ENCODE assay signal across 10 cellular contexts in genomic region chr5:28473531-28474107, GRCh38.
DNase-seq lines count a peak whose midpoint lies in the region; ATAC-seq and TF ChIP-seq lines count a peak whose summit lies in the region.
"Had no signal": no experiment of that assay in that cellular context is flagged by ENCODE, and none has a peak within 500 bp of the region (broad histone marks: within the 10 kb centered on the region; RNA-seq: fewer than 3 reads in every experiment).

No MANE protein-coding gene starts in this region.

- no peaks in the 10 kb centered on the region for H4K20me1 ChIP-seq in OCI-LY3 (ENCODE audit: insufficient read depth, low read length)

- no peak overlapping the region for H3K4me2 ChIP-seq in OCI-LY3 (ENCODE audit: low read length)

- DNase-seq in NCI-H510A treated with DMSO at 0.1 percent for 48 hours (lab: John Stamatoyannopoulos, UW) = peak; percentile 8
- no peak for DNase-seq in NCI-H510A (lab: John Stamatoyannopoulos, UW)
- DNase-seq in epithelial cell of esophagus (ENCODE audit: low read depth) = peak; percentile 55
- no peak for DNase-seq in retinal pigment epithelial cell (ENCODE audit: low read depth)
- DNase-seq in transverse colon = no peak
- DNase-seq: NCI-H187 had no signal

- H3K9me3 ChIP-seq in OCI-LY3 (ENCODE audit: insufficient read depth, low read length) (no peaks in the 10 kb centered on the region), transverse colon (no peaks in the 10 kb centered on the region)

- H2AFZ ChIP-seq in OCI-LY3 (ENCODE audit: low read depth, low read length) = no peak overlapping the region

- no peak for TF ChIP-seq POLR2A in transverse colon (IDR thresholded peaks at IDR 0.05)

- intact Hi-C loops in transverse colon (cut with DNase I; ENCODE audit: low total_unique reads) = no loop called here

- no peak overlapping the region for H3K4me3 ChIP-seq in OCI-LY3 (ENCODE audit: low read length)
- H3K4me3 ChIP-seq in epithelial cell of esophagus (ENCODE audit: low read length) = no peak overlapping the region
- H3K4me3 ChIP-seq in retinal pigment epithelial cell (ENCODE audit: low read length) = no peak overlapping the region
- no peak overlapping the region for H3K4me3 ChIP-seq in transverse colon

- H3K9ac ChIP-seq in OCI-LY3 (ENCODE audit: low read length) = no peak overlapping the region

- TF ChIP-seq CTCF in OCI-LY3 (IDR thresholded peaks at IDR 0.05; ENCODE audit: low read depth, low read length) (peak; percentile 66), epithelial cell of esophagus (IDR thresholded peaks at IDR 0.05; ENCODE audit: insufficient read depth, low read depth, low read length, missing control alignments) (peak; percentile 50), retinal pigment epithelial cell (conservative IDR thresholded peaks at IDR 0.05; ENCODE audit: low read depth, low read length) (peak; percentile 58), transverse colon (IDR thresholded peaks at IDR 0.05) (no peak)

- peaks cover 3% of the 10 kb centered on the region for H3K4me1 ChIP-seq in OCI-LY3 (ENCODE audit: low read length)
- H3K4me1 ChIP-seq in transverse colon = no peaks in the 10 kb centered on the region

- no peaks in the 10 kb centered on the region for H3K79me2 ChIP-seq in OCI-LY3 (ENCODE audit: low read length)

- H3K36me3 ChIP-seq in OCI-LY3 (replicated peaks; ENCODE audit: low read depth, low read length) (no peaks in the 10 kb centered on the region), transverse colon (no peaks in the 10 kb centered on the region)

- H3K27ac ChIP-seq in OCI-LY3 (ENCODE audit: low read length) = no peak overlapping the region
- H3K27ac ChIP-seq in transverse colon = no peak overlapping the region

- H3K27me3 ChIP-seq in OCI-LY3 (ENCODE audit: low read depth, low read length) = no peaks in the 10 kb centered on the region
- no peaks in the 10 kb centered on the region for H3K27me3 ChIP-seq in transverse colon

- ATAC-seq in GM21737 (IDR thresholded peaks at IDR 0.05; ENCODE audit: unreplicated experiment) (no peak), GM18868 (IDR thresholded peaks at IDR 0.05; ENCODE audit: unreplicated experiment) (no peak)
- ATAC-seq: sciatic nerve had no signal

- 65 to 71% methylated on average over 4 of the region's 4 CpGs for WGBS in transverse colon (ENCODE audit: low coverage in 1 of 2), 2 donors

- TF ChIP-seq EP300 in transverse colon (IDR thresholded peaks at IDR 0.05; ENCODE audit: low read depth) = no peak

- in situ Hi-C loops in transverse colon (cut with MboI; ENCODE audit: low pct_ligation_motif_present in 1 of 4, low pct_unique_long_range_greater_than_20kb in 1 of 4, low sequenced_read_pairs in 3 of 4) = no loop called here

Comparison
In these comparisons a context has a peak if more than half of its experiments do, and no peak if none do; other contexts are left out.
1. DNase-seq: peak in NCI-H510A treated with DMSO at 0.1 percent for 48 hours (single experiment) and epithelial cell of esophagus (single experiment); none in NCI-H510A (single experiment), retinal pigment epithelial cell (single experiment) and transverse colon (single experiment).
2. CTCF ChIP-seq: peak in OCI-LY3 (single experiment), epithelial cell of esophagus (single experiment) and retinal pigment epithelial cell (single experiment); none in transverse colon (0 of 5).